8 cellular contexts compared by ENCODE assay signal in the genomic region with DNA sequence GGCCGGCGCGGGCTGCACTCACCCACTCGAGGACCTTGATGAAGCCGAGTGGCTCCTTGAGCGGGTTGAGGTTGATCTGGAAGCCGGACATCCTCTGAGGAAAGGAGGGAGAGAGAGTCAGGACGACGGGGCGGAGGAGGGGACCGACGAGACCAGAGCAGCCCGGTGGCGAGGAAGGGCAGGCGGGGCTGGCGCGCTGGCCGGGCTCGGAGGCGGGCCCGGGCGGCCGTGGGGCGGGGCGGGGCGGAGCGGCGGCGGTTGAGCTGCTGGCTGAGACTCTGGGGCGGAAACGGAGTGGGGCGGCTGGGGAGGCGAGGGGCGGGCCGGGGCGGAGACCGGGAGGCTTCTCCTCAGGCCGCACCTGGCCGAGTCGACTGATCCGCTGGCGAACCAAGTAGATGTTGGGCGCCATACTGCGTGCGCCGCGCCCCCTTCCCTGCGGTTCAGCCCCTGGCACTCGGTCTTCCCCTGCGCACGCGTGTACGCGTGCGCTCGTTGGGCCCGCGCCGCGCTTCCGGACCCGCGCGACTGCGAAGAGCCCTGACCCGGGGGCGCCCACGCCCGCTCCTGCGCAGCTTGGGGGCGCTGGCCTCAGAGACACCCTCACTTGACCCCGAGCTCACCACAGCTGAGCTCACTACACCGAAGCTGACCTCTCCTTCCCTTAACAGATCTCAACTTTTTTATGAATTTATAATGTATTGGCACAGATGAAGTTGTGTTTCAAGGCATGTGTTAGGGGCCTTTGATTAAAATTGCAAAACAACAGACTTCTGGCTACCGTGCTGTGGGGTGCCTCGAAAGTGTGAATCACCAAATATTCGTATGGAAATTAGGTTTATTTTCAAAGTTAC. TPM values are rescaled to one million over a fixed set of nuclear protein-coding genes. Genes with fewer than 3 reads are reported as not detected.
DNase-seq lines count a peak whose midpoint lies in the region; ATAC-seq, FAIRE-seq and TF ChIP-seq lines count a peak whose summit lies in the region.

A gene (minus strand): TSS at position 195 of the 854 bp plus-strand sequence. CDS start 104 bp downstream, at position 91.

- no peaks in the 10 kb centered on the region for H3K36me3 Mint-ChIP-seq in activated naive CD8-positive, alpha-beta T cell

- H3K27me3 ChIP-seq in pancreas = no peaks in the 10 kb centered on the region
- H3K27me3 ChIP-seq in tibial artery = no peaks in the 10 kb centered on the region

- DNase-seq in GM10248 (ENCODE audit: extremely low spot score) (peak; percentile 93), NCI-H1092 (lab: John Stamatoyannopoulos, UW) (peak; percentile 88), SKM-1 (lab: John Stamatoyannopoulos, UW; ENCODE audit: unreplicated experiment) (peak; percentile 65), head of caudate nucleus (peak; percentile 62 to 95 (median 90)), pancreas (peak; percentile 92 to 98 (median 94)), tibial artery (peak; percentile 91 to 97)

- peak within 1 kb of the TSS; percentile 93 for H3K4me3 Mint-ChIP-seq in activated naive CD8-positive, alpha-beta T cell

- H3K9me3 ChIP-seq in pancreas (no peaks in the 10 kb centered on the region), tibial artery (no peaks in the 10 kb centered on the region)

- intact Hi-C loops in head of caudate nucleus (cut with DNase I) = loop anchor here (5.0 kb wide), 2 partner anchors 45 to 55 kb away; no protein-coding TSS in a partner anchor
- intact Hi-C loops in pancreas (cut with DNase I) = no loop called here
- intact Hi-C loops in tibial artery (cut with DNase I; ENCODE audit: low total_unique reads) = loop anchor here (1.0 kb wide), 1 partner anchor 45 kb away; no protein-coding TSS in a partner anchor

- ATAC-seq in HG02571 (IDR thresholded peaks at IDR 0.05; ENCODE audit: unreplicated experiment) = peak; percentile 82
- ATAC-seq in pancreas = peak; percentile 91 to 96 (median 94)

- no peak for FAIRE-seq in pancreas (lab: Jason Lieb, UNC)

- peak within 1 kb of the TSS; percentile 97 for H3K27ac Mint-ChIP-seq in activated naive CD8-positive, alpha-beta T cell

- H3K4me3 ChIP-seq in pancreas = peak within 1 kb of the TSS; percentile 52 to 73 (median 61)
- H3K4me3 ChIP-seq in tibial artery = peak within 1 kb of the TSS; percentile 70 to 75

- no peaks in the 10 kb centered on the region for H3K9me3 Mint-ChIP-seq in activated naive CD8-positive, alpha-beta T cell (ENCODE audit: low read depth)

- CTCF ChIA-PET in GM10248 (lab: Yijun Ruan, JAX) = interaction anchor here (0.7 to 3.5 kb wide), 15 partner anchors 9 to 55 kb away, joined by 3 to 16 read pairs (median 4); no protein-coding TSS in a partner anchor

- H3K36me3 ChIP-seq in pancreas (no peaks in the 10 kb centered on the region), tibial artery (no peaks in the 10 kb centered on the region)

- peak within 1 kb of the TSS; percentile 93 to 98 (median 96) for H3K27ac ChIP-seq in pancreas
- H3K27ac ChIP-seq in tibial artery = peak within 1 kb of the TSS; percentile 95 to 99

- POLR2A ChIA-PET in GM10248 (lab: Yijun Ruan, JAX) = interaction anchor here (0.5 to 1.0 kb wide), 4 partner anchors 41 to 1601 kb away, joined by 3 to 8 read pairs (median 4); no protein-coding TSS in a partner anchor

- H3K27me3 Mint-ChIP-seq in activated naive CD8-positive, alpha-beta T cell = no peaks in the 10 kb centered on the region

- TF ChIP-seq CTCF in GM10248 (IDR thresholded peaks at IDR 0.05; ENCODE audit: control extremely low read depth, extremely low read depth, low read depth, missing control alignments) = no peak
- no peak for TF ChIP-seq CTCF in pancreas (IDR thresholded peaks at IDR 0.05)
- TF ChIP-seq CTCF in tibial artery (IDR thresholded peaks at IDR 0.05) = no peak

- 3% methylated on average over 43 to 76 of the region's 76 CpGs for WGBS in pancreas, 2 donors

- H3K4me1 ChIP-seq in pancreas (peaks cover 5 to 19% (median 19%) of the 10 kb centered on the region in 3 donors), tibial artery (peaks cover 0 to 42% (median 12%) of the 10 kb centered on the region in 4 donors)

- peaks cover 72% of the 10 kb centered on the region for H3K4me1 Mint-ChIP-seq in activated naive CD8-positive, alpha-beta T cell (ENCODE audit: low read depth)

RNA-seq across cellular contexts. Expression of the gene that starts here (rescaled TPM):
- 10 to 100 TPM; 23.4 to 44.7 (median 33.5) TPM for total RNA-seq in pancreas
- 10 to 100 TPM; 16.4 to 38.6 TPM for polyA plus RNA-seq in pancreas

Comparison
In these comparisons a context has a peak if more than half of its experiments do, and no peak if none do; other contexts are left out.
1. Peak in every context shown above with its lines: DNase-seq, ATAC-seq, H3K4me3 ChIP-seq and H3K27ac ChIP-seq.
2. intact Hi-C loops: an anchor here in head of caudate nucleus (5.0 kb wide) and tibial artery (1.0 kb wide); none called in pancreas.